ENCODE assay signal across 9 cellular contexts in genomic region chr10:32318476-32318896, GRCh38. TPM values are rescaled to one million over a fixed set of nuclear protein-coding genes. Genes with fewer than 3 reads are reported as not detected.
DNase-seq lines count a peak whose midpoint lies in the region; ATAC-seq and TF ChIP-seq lines count a peak whose summit lies in the region.
"Had no signal": no experiment of that assay in that cellular context is flagged by ENCODE, and none has a peak within 500 bp of the region (broad histone marks: within the 10 kb centered on the region; RNA-seq: fewer than 3 reads in every experiment).

No MANE protein-coding gene starts in this region.

- H3K27ac ChIP-seq in KMS-11: peak overlapping the region; percentile 13; the same call in 1 of the 2 replicates
- H3K27ac ChIP-seq in gastroesophageal sphincter: no peak overlapping the region
- H3K27ac ChIP-seq: epithelial cell of prostate had no signal

- peak overlapping the region; percentile 31; the same call in 1 of the 2 replicates for H3K4me2 ChIP-seq in KMS-11

- H3K36me3 Mint-ChIP-seq in type B pancreatic cell (peaks cover 33% of the 10 kb centered on the region), endothelial cell (ENCODE audit: low read depth, unreplicated experiment) (peaks cover 3% of the 10 kb centered on the region)

- in situ Hi-C loops in GM13976 (cut with MboI; ENCODE audit: low sequenced_read_pairs, unreplicated experiment): no loop called here

- H3K9me3 Mint-ChIP-seq in type B pancreatic cell (no peaks in the 10 kb centered on the region), endothelial cell (ENCODE audit: unreplicated experiment) (no peaks in the 10 kb centered on the region)

- TF ChIP-seq POLR2A in gastroesophageal sphincter (IDR thresholded peaks at IDR 0.05): no peak

- no peaks in the 10 kb centered on the region for H3K27me3 ChIP-seq in KMS-11 (ENCODE audit: insufficient read depth, low read depth)
- no peaks in the 10 kb centered on the region for H3K27me3 ChIP-seq in gastroesophageal sphincter

- peaks cover 71% of the 10 kb centered on the region for H3K4me1 ChIP-seq in KMS-11 (ENCODE audit: low read depth, poor library complexity, severe bottlenecking)
- peaks cover 12 to 99% (median 15%) of the 10 kb centered on the region in 3 donors for H3K4me1 ChIP-seq in gastroesophageal sphincter

- H3K27me3 Mint-ChIP-seq in type B pancreatic cell (no peaks in the 10 kb centered on the region), endothelial cell (ENCODE audit: unreplicated experiment) (no peaks in the 10 kb centered on the region)

- peaks cover 20% of the 10 kb centered on the region for H3K4me1 Mint-ChIP-seq in type B pancreatic cell (ENCODE audit: unreplicated experiment)
- H3K4me1 Mint-ChIP-seq in endothelial cell (ENCODE audit: unreplicated experiment): peaks cover 18% of the 10 kb centered on the region

- no peak overlapping the region for H2AFZ ChIP-seq in KMS-11 (ENCODE audit: low read depth)

- H3K36me3 ChIP-seq in KMS-11 (ENCODE audit: insufficient read depth): no peaks in the 10 kb centered on the region
- no peaks in the 10 kb centered on the region for H3K36me3 ChIP-seq in gastroesophageal sphincter

- no peak overlapping the region; the same call in 1 of the 2 replicates for H3K9ac ChIP-seq in KMS-11

- no peak overlapping the region for H3K4me3 ChIP-seq in KMS-11 (IDR thresholded peaks at IDR 0.05; ENCODE audit: insufficient read depth, low read depth, low read length)
- no peak overlapping the region for H3K4me3 ChIP-seq in gastroesophageal sphincter

- no peak for TF ChIP-seq EP300 in gastroesophageal sphincter (IDR thresholded peaks at IDR 0.05)

- TF ChIP-seq CTCF in GM13976 (IDR thresholded peaks at IDR 0.05; ENCODE audit: borderline replicate concordance, control extremely low read depth, extremely low read depth, insufficient read depth, missing control alignments) (no peak), KMS-11 (conservative IDR thresholded peaks at IDR 0.05; ENCODE audit: low read depth, low read length) (no peak), gastroesophageal sphincter (IDR thresholded peaks at IDR 0.05) (no peak), type B pancreatic cell (conservative IDR thresholded peaks at IDR 0.05) (no peak), endothelial cell (IDR thresholded peaks at IDR 0.05; ENCODE audit: unreplicated experiment) (no peak)

- peaks cover 99% of the 10 kb centered on the region for H3K79me2 ChIP-seq in KMS-11 (ENCODE audit: insufficient read depth, low read depth)

- peak; percentile 44 for DNase-seq in GM13976 (ENCODE audit: low spot score)
- no peak for DNase-seq in DMS114 treated with DMSO at 0.1 percent for 48 hours (lab: John Stamatoyannopoulos, UW; ENCODE audit: unreplicated experiment)
- DNase-seq in type B pancreatic cell (ENCODE audit: extremely low spot score, unreplicated experiment): no peak
- DNase-seq in NCI-H446 (lab: John Stamatoyannopoulos, UW): no peak
- no peak for DNase-seq in endothelial cell (ENCODE audit: low spot score)

- peaks cover 47% of the 10 kb centered on the region for H4K20me1 ChIP-seq in KMS-11 (ENCODE audit: insufficient read depth)

- H3K4me3 Mint-ChIP-seq in type B pancreatic cell (no peak overlapping the region), endothelial cell (ENCODE audit: unreplicated experiment) (no peak overlapping the region)

- ATAC-seq in GM21576 (IDR thresholded peaks at IDR 0.05; ENCODE audit: unreplicated experiment) (peak; percentile 38), gastroesophageal sphincter (peak; percentile 68)

- 49 to 66% methylated on average over 4 of the region's 4 CpGs for WGBS in gastroesophageal sphincter (ENCODE audit: low coverage in 1 of 2), 2 donors

- H3K27ac Mint-ChIP-seq in type B pancreatic cell (no peak overlapping the region), endothelial cell (ENCODE audit: unreplicated experiment) (no peak overlapping the region)

- H3K9me3 ChIP-seq in gastroesophageal sphincter: no peaks in the 10 kb centered on the region

RNA-seq across cellular contexts. Expression of gene EPC1, which starts 28.5 kb away (rescaled TPM):
- 10 to 100 TPM; 24.1 to 61.3 (median 32.3) TPM for total RNA-seq in gastroesophageal sphincter
- 42.4 and 47.1 TPM in 2 replicates for total RNA-seq in type B pancreatic cell (ENCODE audit: low replicate concordance)
- total RNA-seq in endothelial cell (ENCODE audit: unreplicated experiment): 31.0 TPM
